17 cellular contexts compared by ENCODE assay signal in the genomic region with DNA sequence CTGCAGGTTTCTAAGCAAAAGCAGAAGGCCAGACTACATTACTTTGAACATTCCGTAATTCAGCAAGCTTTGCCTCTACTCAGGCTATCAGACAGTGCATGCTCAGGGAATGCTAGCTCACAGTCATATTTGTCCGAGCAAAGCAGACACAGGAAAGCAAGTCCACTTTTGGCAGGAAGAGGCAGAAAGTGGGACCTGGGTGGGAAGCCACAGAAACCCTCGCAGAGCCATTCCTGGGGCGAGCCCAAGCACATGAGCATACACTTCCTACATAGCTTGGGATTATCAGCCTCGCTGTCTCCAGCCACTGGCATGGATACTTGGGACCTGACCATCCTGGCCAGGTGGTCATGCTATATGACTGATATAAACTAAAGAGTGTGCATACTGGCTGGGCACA.
DNase-seq lines count a peak whose midpoint lies in the region; ATAC-seq, FAIRE-seq and TF ChIP-seq lines count a peak whose summit lies in the region.
"Had no signal": no experiment of that assay in that cellular context is flagged by ENCODE, and none has a peak within 500 bp of the region (broad histone marks: within the 10 kb centered on the region; RNA-seq: fewer than 3 reads in every experiment).

No MANE protein-coding gene starts in this region.

- H3K56ac ChIP-seq in H9 (ENCODE audit: insufficient read length, low read depth, low read length) = no peak overlapping the region

- WGBS in H9 (ENCODE audit: extremely low coverage, insufficient read length, low lambda C conversion rate) = no CpG with 5 or more reads among the region's 5 CpGs
- WGBS in body of pancreas, 2 donors = 63 to 66% methylated on average over 5 of the region's 5 CpGs

- H2BK12ac ChIP-seq in H9 (ENCODE audit: insufficient read length, low read depth, low read length) = no peak overlapping the region

- H2BK15ac ChIP-seq in H9 (ENCODE audit: low read depth, low read length) = no peak overlapping the region

- H3K9me3 Mint-ChIP-seq in H9 = no peaks in the 10 kb centered on the region
- H3K9me3 Mint-ChIP-seq: CD4-positive, alpha-beta T cell had no signal

- peaks cover 28 to 37% of the 10 kb centered on the region in 2 experiments for H3K4me1 Mint-ChIP-seq in H9
- H3K4me1 Mint-ChIP-seq: B cell had no signal

- H4K91ac ChIP-seq in H9 (ENCODE audit: insufficient read length, low read depth, low read length) = no peak overlapping the region

- H4K5ac ChIP-seq in H9 (ENCODE audit: insufficient read length, low read depth, low read length) = no peak overlapping the region

- no peak overlapping the region for H3K9ac ChIP-seq in H9 (ENCODE audit: extremely low read depth, insufficient read length, low read length)
- H3K9ac ChIP-seq: GM23248 had no signal

- H3K4me2 ChIP-seq in H9 (ENCODE audit: insufficient read depth, insufficient read length, low read length) = no peak overlapping the region

- H3K27ac ChIP-seq in H9 (ENCODE audit: insufficient read length, low read depth, low read length) = no peak overlapping the region
- H3K27ac ChIP-seq in body of pancreas = no peak overlapping the region
- H3K27ac ChIP-seq: GM23248 had no signal

- peak; percentile 32 for FAIRE-seq in bronchial epithelial cell (lab: Jason Lieb, UNC)
- FAIRE-seq: A204.1, GM18507 had no signal

- no peak overlapping the region for H3T11ph ChIP-seq in H9 (ENCODE audit: low read length)

- H2AFZ ChIP-seq in H9 (ENCODE audit: low read length) = no peak overlapping the region
- H2AFZ ChIP-seq: GM23248 had no signal

- H3K27me3 Mint-ChIP-seq in H9 (ENCODE audit: low read depth) = peaks cover 19% of the 10 kb centered on the region

- H3K79me2 ChIP-seq in H9 (ENCODE audit: insufficient read depth, low read length) = no peaks in the 10 kb centered on the region

- H3K18ac ChIP-seq in H9 (ENCODE audit: insufficient read length, low read depth, low read length) = peak overlapping the region; percentile 15

- no peak overlapping the region for H3K4ac ChIP-seq in H9 (ENCODE audit: low read depth, low read length)

- H3K36me3 Mint-ChIP-seq in H9 (ENCODE audit: insufficient read depth in 1 of 3, low read depth in 3 of 3) = no peaks in the 10 kb centered on the region

- H3K4me3 Mint-ChIP-seq in H9 = no peak overlapping the region
- H3K4me3 Mint-ChIP-seq: B cell; CD4-positive, alpha-beta T cell had no signal

- no peak overlapping the region for H3K27ac Mint-ChIP-seq in H9
- H3K27ac Mint-ChIP-seq: B cell; CD4-positive, alpha-beta T cell had no signal

- no peak overlapping the region for H4K8ac ChIP-seq in H9 (replicated peaks; ENCODE audit: insufficient read length, low read depth, low read length)

- H3K36me3 ChIP-seq in bronchial epithelial cell (ENCODE audit: control insufficient read depth, insufficient read depth, low read length) = no peaks in the 10 kb centered on the region
- no peaks in the 10 kb centered on the region for H3K36me3 ChIP-seq in body of pancreas (replicated peaks in 1 of 2; ENCODE audit: insufficient read depth in 1 of 2, low read depth in 2 of 2)
- H3K36me3 ChIP-seq: HAP-1 had no signal

- no peak overlapping the region for H2BK120ac ChIP-seq in H9 (ENCODE audit: low read depth, low read length, poor library complexity, severe bottlenecking)

- no peak overlapping the region for H3K4me3 ChIP-seq in bronchial epithelial cell (ENCODE audit: low read depth, low read length)
- H3K4me3 ChIP-seq in body of pancreas = no peak overlapping the region
- H3K4me3 ChIP-seq: GM23248, HAP-1 had no signal

- no peak overlapping the region for H2BK20ac ChIP-seq in H9 (ENCODE audit: low read depth, low read length, poor library complexity, severe bottlenecking)

- H3K14ac ChIP-seq in H9 (ENCODE audit: insufficient read depth, low read length) = no peak overlapping the region

- H3K9me3 ChIP-seq in H9 (ENCODE audit: control insufficient read depth, low read depth, low read length) = no peaks in the 10 kb centered on the region
- no peaks in the 10 kb centered on the region for H3K9me3 ChIP-seq in body of pancreas
- H3K9me3 ChIP-seq: HAP-1 had no signal

- H3K27me3 ChIP-seq in H9 (ENCODE audit: insufficient read depth, low read length) (no peaks in the 10 kb centered on the region), bronchial epithelial cell (ENCODE audit: control insufficient read depth, insufficient read depth, low read length) (peaks cover 2% of the 10 kb centered on the region), body of pancreas (no peaks in the 10 kb centered on the region)

- DNase-seq in H9 = no peak
- DNase-seq in bronchial epithelial cell (ENCODE audit: low read depth) = no peak
- peak; percentile 21 for DNase-seq in myocyte (ENCODE audit: low read depth)
- peak; percentile 57 for DNase-seq in posterior vena cava (ENCODE audit: low spot score)
- no peak for DNase-seq in body of pancreas
- no peak for DNase-seq in cerebellar nuclear complex (lab: John Stamatoyannopoulos, UW)
- DNase-seq in effector CD4-positive, alpha-beta T cell = no peak
- no peak for DNase-seq in HK-2 (ENCODE audit: unreplicated experiment)
- DNase-seq: C1 segment of cervical spinal cord; Calu3; CD4-positive, alpha-beta T cell; DMS 273 treated with DMSO at 0.1 percent for 48 hours; GM23248 had no signal

- no peak overlapping the region for H3K23ac ChIP-seq in H9 (ENCODE audit: insufficient read length, low read depth, low read length)

- no peaks in the 10 kb centered on the region for H3K23me2 ChIP-seq in H9 (ENCODE audit: insufficient read length, low read depth, low read length, poor library complexity, severe bottlenecking)

- H2BK5ac ChIP-seq in H9 (ENCODE audit: insufficient read length, low read length) = no peak overlapping the region

- no peak overlapping the region for H2AK5ac ChIP-seq in H9 (ENCODE audit: insufficient read length, low read length)

- H3K79me1 ChIP-seq in H9 (ENCODE audit: insufficient read depth, low read depth, low read length, poor library complexity, severe bottlenecking) = no peaks in the 10 kb centered on the region

- H3K4me1 ChIP-seq in H9 (ENCODE audit: insufficient read depth, low read length) = peaks cover 11% of the 10 kb centered on the region; the same call in 1 of the 2 replicates
- H3K4me1 ChIP-seq in body of pancreas = no peaks in the 10 kb centered on the region
- H3K4me1 ChIP-seq: HAP-1 had no signal

- intact Hi-C loops in posterior vena cava (cut with DNase I) (no loop called here), body of pancreas (cut with DNase I) (no loop called here)

- no peaks in the 10 kb centered on the region for H4K20me1 ChIP-seq in H9 (ENCODE audit: control insufficient read depth, insufficient read depth, insufficient read length)

- TF ChIP-seq CTCF in H9 (conservative IDR thresholded peaks at IDR 0.05) (no peak), bronchial epithelial cell (IDR thresholded peaks at IDR 0.05; ENCODE audit: insufficient read depth, low read length, severe bottlenecking) (no peak), body of pancreas (IDR thresholded peaks at IDR 0.05) (no peak)

- no peak for TF ChIP-seq POLR2A in body of pancreas (IDR thresholded peaks at IDR 0.05)

- no peak for ATAC-seq in body of pancreas

Comparison
In these comparisons a context has a peak if more than half of its experiments do, and no peak if none do; other contexts are left out.
1. DNase-seq: peak in myocyte (single experiment) and posterior vena cava (single experiment); none in H9 (single experiment), bronchial epithelial cell (single experiment), body of pancreas (0 of 4), cerebellar nuclear complex (0 of 2), effector CD4-positive, alpha-beta T cell (single experiment) and HK-2 (single experiment).